8 cellular contexts compared by ENCODE assay signal in genomic region chr13:110676057-110676510, GRCh38.
DNase-seq lines count a peak whose midpoint lies in the region; ATAC-seq and TF ChIP-seq lines count a peak whose summit lies in the region.

No MANE protein-coding gene starts in this region.

- DNase-seq in GM10248 (ENCODE audit: extremely low spot score) = peak; percentile 67
- no peak for DNase-seq in AG20443 (ENCODE audit: low spot score)
- DNase-seq in NCI-H2107 (lab: John Stamatoyannopoulos, UW) = no peak
- no peak for DNase-seq in coronary artery (ENCODE audit: low spot score)
- no peak for DNase-seq in SHP77 treated with DMSO at 0.1 percent for 48 hours (lab: John Stamatoyannopoulos, UW)

- no peak for TF ChIP-seq CTCF in GM10248 (IDR thresholded peaks at IDR 0.05; ENCODE audit: control extremely low read depth, extremely low read depth, low read depth, missing control alignments)
- TF ChIP-seq CTCF in coronary artery (IDR thresholded peaks at IDR 0.05) = no peak

- H3K27ac ChIP-seq in coronary artery = peak overlapping the region in 1 of 2 donors; percentile 35

- POLR2A ChIA-PET in GM10248 (lab: Yijun Ruan, JAX) = interaction anchor here (1.0 to 2.1 kb wide), 3 partner anchors 9 to 39 kb away, joined by 3 to 13 read pairs (median 3); no protein-coding TSS in a partner anchor

- H3K27ac Mint-ChIP-seq in dendritic cell treated with granulocyte-macrophage colony-stimulating factor and Interleukin-4, amounts not matched to agents 40 ng/mL and 50 ng/mL, for 4 days = peak overlapping the region; percentile 86

- CTCF ChIA-PET in GM10248 (lab: Yijun Ruan, JAX) = interaction anchor here (1.0 to 1.2 kb wide), 4 partner anchors 10 to 66 kb away, joined by 3 to 4 read pairs (median 3); no protein-coding TSS in a partner anchor

- ATAC-seq in GM19438 (IDR thresholded peaks at IDR 0.05; ENCODE audit: low read depth, unreplicated experiment) = peak; percentile 65
- ATAC-seq in HG03135 (IDR thresholded peaks at IDR 0.05; ENCODE audit: unreplicated experiment) = peak; percentile 75

- no peaks in the 10 kb centered on the region for H3K27me3 Mint-ChIP-seq in dendritic cell treated with granulocyte-macrophage colony-stimulating factor and Interleukin-4, amounts not matched to agents 40 ng/mL and 50 ng/mL, for 4 days

- H3K9me3 Mint-ChIP-seq in dendritic cell treated with granulocyte-macrophage colony-stimulating factor and Interleukin-4, amounts not matched to agents 40 ng/mL and 50 ng/mL, for 4 days = no peaks in the 10 kb centered on the region

- intact Hi-C loops in dendritic cell treated with granulocyte-macrophage colony-stimulating factor and Interleukin-4, amounts not matched to agents 40 ng/mL and 50 ng/mL, for 4 days (cut with micrococcal nuclease) = no loop called here

- peaks cover 76% of the 10 kb centered on the region for H3K36me3 Mint-ChIP-seq in dendritic cell treated with granulocyte-macrophage colony-stimulating factor and Interleukin-4, amounts not matched to agents 40 ng/mL and 50 ng/mL, for 4 days (ENCODE audit: low read depth)

- peak overlapping the region; percentile 64 for H3K4me3 Mint-ChIP-seq in dendritic cell treated with granulocyte-macrophage colony-stimulating factor and Interleukin-4, amounts not matched to agents 40 ng/mL and 50 ng/mL, for 4 days

- peaks cover 34% of the 10 kb centered on the region for H3K4me1 Mint-ChIP-seq in dendritic cell treated with granulocyte-macrophage colony-stimulating factor and Interleukin-4, amounts not matched to agents 40 ng/mL and 50 ng/mL, for 4 days (ENCODE audit: low read depth)

- H3K4me3 ChIP-seq in coronary artery = no peak overlapping the region
